9 cellular contexts compared by ENCODE assay signal in the genomic region with DNA sequence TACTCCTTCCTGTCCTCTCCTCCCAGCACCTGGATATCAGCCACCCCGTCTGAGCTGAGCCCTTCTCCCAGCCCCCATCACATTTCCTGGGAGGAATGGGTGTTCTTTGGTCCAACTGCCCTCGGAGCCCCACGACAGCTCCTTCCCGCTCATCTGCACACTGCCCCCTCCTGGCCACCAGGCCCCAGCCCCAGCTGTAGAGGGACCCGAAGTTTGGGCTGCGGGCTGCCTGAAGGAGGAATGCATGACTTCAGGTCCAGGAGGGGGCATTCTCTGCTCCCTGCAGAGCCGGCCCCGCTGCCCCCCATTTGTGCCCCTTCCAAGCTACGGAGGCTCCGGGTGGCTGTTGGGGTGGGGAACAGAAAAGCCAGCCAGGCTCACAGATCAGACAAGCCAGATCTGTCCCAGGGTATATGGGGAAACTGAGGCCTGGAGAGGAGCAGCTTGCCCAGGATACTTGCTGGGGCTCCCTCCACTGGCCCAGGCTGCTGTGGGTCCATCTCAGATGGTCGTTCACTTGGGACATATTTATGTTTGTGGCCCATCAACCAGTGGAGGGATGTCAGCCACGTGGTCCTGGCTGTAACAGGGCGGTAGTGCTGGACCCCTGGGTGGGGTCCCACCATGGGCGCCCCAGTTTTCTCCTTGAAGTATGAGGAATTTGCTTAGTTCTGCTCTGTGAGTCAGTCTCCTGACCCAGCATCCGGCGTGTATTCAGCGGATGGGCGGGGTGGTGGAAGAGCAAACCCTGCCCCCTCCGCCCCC. TPM values are rescaled to one million over a fixed set of nuclear protein-coding genes. Genes with fewer than 3 reads are reported as not detected.
DNase-seq lines count a peak whose midpoint lies in the region; ATAC-seq, FAIRE-seq and TF ChIP-seq lines count a peak whose summit lies in the region.
"Had no signal": no experiment of that assay in that cellular context is flagged by ENCODE, and none has a peak within 500 bp of the region (broad histone marks: within the 10 kb centered on the region; RNA-seq: fewer than 3 reads in every experiment).

No MANE protein-coding gene starts in this region.

- H3K4me3 ChIP-seq in AG09309 (ENCODE audit: control insufficient read depth, low read depth, low read length) (no peak overlapping the region), WI38 (ENCODE audit: low read depth, low read length) (no peak overlapping the region), right cardiac atrium (ENCODE audit: low read length) (no peak overlapping the region), tibial nerve (no peak overlapping the region)

- DNase-seq in AG09309 (ENCODE audit: low read depth): no peak
- DNase-seq in right cardiac atrium: peak; percentile 51 to 84 (median 82)
- DNase-seq in tibial nerve (ENCODE audit: low spot score in 2 of 2): no peak
- no peak for DNase-seq in frontal cortex (ENCODE audit: low spot score in 2 of 2)
- no peak for DNase-seq in kidney glomerular epithelial cell (lab: John Stamatoyannopoulos, UW)
- no peak for DNase-seq in NCI-H2029 treated with DMSO at 0.1 percent for 48 hours (lab: John Stamatoyannopoulos, UW)

- no peak for FAIRE-seq in frontal cortex (lab: Jason Lieb, UNC)
- FAIRE-seq: endometrium had no signal

- TF ChIP-seq POLR2A in tibial nerve (IDR thresholded peaks at IDR 0.05): no peak

- H3K9me3 ChIP-seq in right cardiac atrium (ENCODE audit: control insufficient read depth, low read length) (no peaks in the 10 kb centered on the region), tibial nerve (no peaks in the 10 kb centered on the region)

- no peak for TF ChIP-seq EP300 in tibial nerve (IDR thresholded peaks at IDR 0.05)

- TF ChIP-seq CTCF in AG09309 (IDR thresholded peaks at IDR 0.05; ENCODE audit: control insufficient read depth, insufficient read depth, low read depth, low read length, missing control alignments) (peak; percentile 72), GM12873 (IDR thresholded peaks at IDR 0.05; ENCODE audit: insufficient read depth, low read depth, low read length, missing control alignments) (peak; percentile 63), WI38 (IDR thresholded peaks at IDR 0.05; ENCODE audit: low read depth, low read length) (peak; percentile 68; the same call in 1 of the 2 replicates), tibial nerve (IDR thresholded peaks at IDR 0.05) (peak; percentile 38 to 70 (median 47))

- intact Hi-C loops in right cardiac atrium (cut with DNase I): loop anchor here in 3 of 4 donors (5.0 to 10.0 kb wide), 6 partner anchors 47 to 310 kb away; no protein-coding TSS in a partner anchor

- H3K27me3 ChIP-seq in right cardiac atrium (ENCODE audit: control insufficient read depth, insufficient read depth) (no peaks in the 10 kb centered on the region), tibial nerve (no peaks in the 10 kb centered on the region)

- 68% methylated on average over 19 of the region's 19 CpGs for WGBS in right cardiac atrium
- WGBS in tibial nerve, 2 donors: 59 to 65% methylated on average over 19 of the region's 19 CpGs

- peaks cover 0 to 3% (median 0%) of the 10 kb centered on the region in 3 donors for H3K36me3 ChIP-seq in tibial nerve

- H3K27ac ChIP-seq in right cardiac atrium (ENCODE audit: low read length): no peak overlapping the region
- H3K27ac ChIP-seq in tibial nerve: no peak overlapping the region

- H3K4me1 ChIP-seq in right cardiac atrium (ENCODE audit: control insufficient read depth, insufficient read depth, low read length): no peaks in the 10 kb centered on the region
- peaks cover 0 to 6% (median 0%) of the 10 kb centered on the region in 4 donors for H3K4me1 ChIP-seq in tibial nerve

- ATAC-seq in right cardiac atrium: peak; percentile 6 to 33

RNA-seq across cellular contexts. Expression of a gene that starts 33.1 kb away (rescaled TPM):
- total RNA-seq in right cardiac atrium (10 to 100 TPM; 41.7 to 55.0 (median 42.7) TPM), tibial nerve (10 to 100 TPM; 35.2 to 56.4 (median 51.4) TPM), frontal cortex (12.6 TPM)
- polyA plus RNA-seq in right cardiac atrium: 25.5 TPM

Comparison
In these comparisons a context has a peak if more than half of its experiments do, and no peak if none do; other contexts are left out.
1. DNase-seq: peak in right cardiac atrium (3 of 3); none in AG09309 (single experiment), tibial nerve (0 of 2), frontal cortex (0 of 2), kidney glomerular epithelial cell (single experiment) and NCI-H2029 treated with DMSO at 0.1 percent for 48 hours (single experiment).
2. Peak in every context shown above with its lines, with median percentiles within 50 percentile points of each other: CTCF ChIP-seq.